10 cellular contexts compared by ENCODE assay signal in genomic region chr13:99280166-99280565, GRCh38. TPM values are rescaled to one million over a fixed set of nuclear protein-coding genes. Genes with fewer than 3 reads are reported as not detected.
DNase-seq lines count a peak whose midpoint lies in the region; ATAC-seq, FAIRE-seq and TF ChIP-seq lines count a peak whose summit lies in the region.
"Had no signal": no experiment of that assay in that cellular context is flagged by ENCODE, and none has a peak within 500 bp of the region (broad histone marks: within the 10 kb centered on the region; RNA-seq: fewer than 3 reads in every experiment).

No MANE protein-coding gene starts in this region.

- peak overlapping the region in 1 of 2 donors; percentile 56 for H3K27ac ChIP-seq in small intestine (ENCODE audit: low read depth in 1 of 2, low read length in 1 of 2)

- POLR2A ChIA-PET in activated CD4-positive, alpha-beta T cell treated with anti-CD3 and anti-CD28 coated beads for 36 hours (lab: Charles Lee) = no interaction called here

- peaks cover 35% of the 10 kb centered on the region for H3K36me3 Mint-ChIP-seq in activated CD4-positive, alpha-beta T cell treated with anti-CD3 and anti-CD28 coated beads for 36 hours (ENCODE audit: low read depth)

- no peak for FAIRE-seq in small intestine (lab: Jason Lieb, UNC)
- FAIRE-seq: A204.1 had no signal

- no peaks in the 10 kb centered on the region for H3K9me3 Mint-ChIP-seq in activated CD4-positive, alpha-beta T cell treated with anti-CD3 and anti-CD28 coated beads for 36 hours (ENCODE audit: low read depth)

- 68 to 73% (median 71%) methylated on average over 3 of the region's 3 CpGs for WGBS in small intestine, 3 donors

- ATAC-seq in activated CD4-positive, alpha-beta T cell treated with anti-CD3 and anti-CD28 coated beads for 36 hours = peak; percentile 23
- no peak for ATAC-seq in HG02571 (IDR thresholded peaks at IDR 0.05; ENCODE audit: unreplicated experiment)
- no peak for ATAC-seq in GM19023 (IDR thresholded peaks at IDR 0.05; ENCODE audit: unreplicated experiment)

- no peaks in the 10 kb centered on the region for H3K9me3 ChIP-seq in small intestine (ENCODE audit: control insufficient read depth, low read depth)

- peaks cover 91% of the 10 kb centered on the region for H3K4me1 Mint-ChIP-seq in activated CD4-positive, alpha-beta T cell treated with anti-CD3 and anti-CD28 coated beads for 36 hours

- intact Hi-C loops in activated CD4-positive, alpha-beta T cell treated with anti-CD3 and anti-CD28 coated beads for 36 hours (cut with DNase I, micrococcal nuclease) = no loop called here

- H3K27me3 ChIP-seq in small intestine (ENCODE audit: control insufficient read depth in 2 of 2, insufficient read depth in 2 of 2, low read length in 2 of 2) = no peaks in the 10 kb centered on the region

- no peak overlapping the region for H3K4me3 Mint-ChIP-seq in activated CD4-positive, alpha-beta T cell treated with anti-CD3 and anti-CD28 coated beads for 36 hours

- peaks cover 0 to 5% of the 10 kb centered on the region in 2 donors for H3K36me3 ChIP-seq in small intestine (ENCODE audit: control insufficient read depth in 2 of 2, insufficient read depth in 2 of 2, low read length in 2 of 2)

- CTCF ChIA-PET in activated CD4-positive, alpha-beta T cell treated with anti-CD3 and anti-CD28 coated beads for 36 hours (lab: Charles Lee) = interaction anchor here (0.5 to 2.1 kb wide), 7 partner anchors 9 to 438 kb away, joined by 3 to 10 read pairs (median 6); no protein-coding TSS in a partner anchor

- H3K4me3 ChIP-seq in fibroblast of mammary gland (ENCODE audit: control insufficient read depth, low read depth, low read length) (no peak overlapping the region), small intestine (ENCODE audit: low read depth in 1 of 2, low read length in 2 of 2) (no peak overlapping the region)

- no peak for DNase-seq in activated CD4-positive, alpha-beta T cell treated with anti-CD3 and anti-CD28 coated beads for 36 hours
- DNase-seq in activated CD4-positive, alpha-beta T cell treated with anti-CD3 and anti-CD28 coated beads for 1 hour = no peak
- DNase-seq in RPMI7951 (ENCODE audit: low read depth) = peak; percentile 79
- peak; percentile 82 for DNase-seq in fibroblast of mammary gland (ENCODE audit: low read depth)
- DNase-seq in small intestine = peak; percentile 45
- no peak for DNase-seq in NCI-H526 treated with DMSO at 0.1 percent for 48 hours (lab: John Stamatoyannopoulos, UW)
- DNase-seq: activated T-cell treated with anti-CD3 and anti-CD28 coated beads for 4 hours had no signal

- no peak for TF ChIP-seq CTCF in fibroblast of mammary gland (conservative IDR thresholded peaks at IDR 0.05; ENCODE audit: control insufficient read depth, insufficient read depth, low read depth, low read length)

- peak overlapping the region; percentile 49 for H3K27ac Mint-ChIP-seq in activated CD4-positive, alpha-beta T cell treated with anti-CD3 and anti-CD28 coated beads for 36 hours

- H3K27me3 Mint-ChIP-seq in activated CD4-positive, alpha-beta T cell treated with anti-CD3 and anti-CD28 coated beads for 36 hours = no peaks in the 10 kb centered on the region

- H3K4me1 ChIP-seq in small intestine (ENCODE audit: control insufficient read depth in 2 of 2, insufficient read depth in 1 of 2, low read depth in 1 of 2, low read length in 1 of 2) = peaks cover 0 to 8% of the 10 kb centered on the region in 2 donors

RNA-seq across cellular contexts. Expression of gene GPR18, which starts 22.0 kb away (rescaled TPM):
- total RNA-seq in activated CD4-positive, alpha-beta T cell treated with anti-CD3 and anti-CD28 coated beads for 36 hours = 1 to 10 TPM; 6.0 to 9.5 TPM
- total RNA-seq in RPMI7951 (2014; rRNA removed; shearing (Covaris generic)) = not detected in 2 replicates
- under 1 TPM in 2 of 3 donors, not detected in 1; 0.54 to 0.66 TPM for polyA plus RNA-seq in small intestine

RNA-seq across cellular contexts. Expression of gene GPR183, which starts 27.0 kb away (rescaled TPM):
- 10 to 100 TPM; 50.3 to 51.9 TPM for total RNA-seq in activated CD4-positive, alpha-beta T cell treated with anti-CD3 and anti-CD28 coated beads for 36 hours
- 4.9 and 5.1 TPM in 2 replicates for total RNA-seq in RPMI7951 (2014; rRNA removed; shearing (Covaris generic))
- 1 to 10 TPM in 2 of 3 donors, not detected in 1; 2.4 to 5.5 TPM for polyA plus RNA-seq in small intestine

Comparison
In these comparisons a context has a peak if more than half of its experiments do, and no peak if none do; other contexts are left out.
1. DNase-seq: peak in RPMI7951 (single experiment), fibroblast of mammary gland (single experiment) and small intestine (single experiment); none in activated CD4-positive, alpha-beta T cell treated with anti-CD3 and anti-CD28 coated beads for 36 hours (single experiment), activated CD4-positive, alpha-beta T cell treated with anti-CD3 and anti-CD28 coated beads for 1 hour (single experiment) and NCI-H526 treated with DMSO at 0.1 percent for 48 hours (single experiment).